ENCODE assay signal across 21 cellular contexts in the genomic region with DNA sequence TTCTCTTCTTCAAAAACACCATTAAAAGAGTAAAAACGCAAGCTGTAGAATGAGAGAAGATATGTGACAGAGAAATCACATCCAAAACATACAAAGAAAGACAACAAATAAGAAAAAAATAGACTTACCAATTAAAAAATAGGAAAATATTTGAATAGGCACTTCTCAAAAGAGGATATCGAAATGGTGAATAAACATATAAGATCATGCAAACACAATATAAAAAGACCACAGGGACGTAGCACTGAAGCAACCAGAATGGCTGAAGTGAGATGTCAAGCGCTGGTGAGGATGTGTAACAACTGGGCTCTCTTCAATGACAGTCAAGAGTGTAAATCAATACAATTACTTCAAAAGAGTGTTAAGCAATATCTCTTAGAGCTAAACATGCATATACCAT.
"Had no signal": no experiment of that assay in that cellular context is flagged by ENCODE, and none has a peak within 500 bp of the region (broad histone marks: within the 10 kb centered on the region; RNA-seq: fewer than 3 reads in every experiment).

No MANE protein-coding gene starts in this region.

- DNase-seq: cortex of kidney; effector CD8-positive, alpha-beta T cell; effector memory CD8-positive, alpha-beta T cell; endodermal cell; erythroblast; esophagus squamous epithelium; foreskin fibroblast; foreskin melanocyte; gastrocnemius medialis; glutamatergic neuron; heart right ventricle; hippocampal formation; left cardiac atrium; left lung; left ventricle myocardium superior; lower lobe of right lung; mesenchymal stem cell; mucosa of descending colon; naive B cell; naive thymus-derived CD8-positive, alpha-beta T cell had no signal

- H3K27ac ChIP-seq: epithelial cell of prostate, esophagus squamous epithelium, gastrocnemius medialis, heart right ventricle, left lung, lower lobe of right lung had no signal
